ENCODE assay signal across 22 cellular contexts in the genomic region with DNA sequence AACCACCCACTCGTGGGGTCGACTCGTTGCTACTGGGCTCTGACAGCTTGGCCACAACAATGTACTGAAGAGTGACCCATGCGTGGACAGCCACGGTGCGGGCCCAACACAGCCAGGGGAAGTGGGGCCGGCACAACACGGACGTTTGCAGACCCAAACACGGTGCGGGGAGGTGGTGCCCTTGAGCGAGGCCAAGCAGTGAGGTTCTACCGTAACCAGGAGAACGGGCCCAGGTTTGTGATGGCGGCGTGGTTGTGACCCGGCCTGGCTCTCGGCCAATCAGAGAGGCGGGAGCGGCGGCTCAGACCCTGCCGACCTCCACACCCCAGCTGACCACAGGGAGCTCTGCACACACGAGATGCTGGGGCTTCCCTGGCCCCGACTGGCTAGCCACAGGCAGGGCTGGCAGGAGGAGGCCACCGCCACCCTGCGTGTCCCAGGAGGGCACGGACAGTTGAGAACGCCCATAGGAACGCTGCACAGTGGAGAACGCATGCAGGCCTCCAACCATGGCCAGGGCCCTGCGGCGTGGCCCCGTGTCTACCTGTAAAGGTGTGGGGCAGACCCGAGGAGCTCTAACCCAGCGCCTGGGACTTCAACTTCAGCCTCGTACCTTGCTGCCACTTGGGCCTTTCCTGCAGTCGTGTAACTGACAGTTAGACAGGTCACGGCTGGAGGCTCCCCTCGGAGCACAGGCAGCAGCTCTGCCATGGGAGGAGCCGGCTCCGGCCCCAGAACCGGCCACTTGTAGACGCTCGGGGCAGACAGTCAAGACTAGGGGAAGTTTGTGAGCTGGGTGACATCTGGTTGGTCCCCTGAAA. TPM values are rescaled to one million over a fixed set of nuclear protein-coding genes. Genes with fewer than 3 reads are reported as not detected.
DNase-seq lines count a peak whose midpoint lies in the region; ATAC-seq and TF ChIP-seq lines count a peak whose summit lies in the region.
"Had no signal": no experiment of that assay in that cellular context is flagged by ENCODE, and none has a peak within 500 bp of the region (broad histone marks: within the 10 kb centered on the region; RNA-seq: fewer than 3 reads in every experiment).

No MANE protein-coding gene starts in this region.

- H3K36me3 Mint-ChIP-seq in neural progenitor cell = peaks cover 6% of the 10 kb centered on the region

- H3K27ac Mint-ChIP-seq in neural progenitor cell = no peak overlapping the region
- H3K27ac Mint-ChIP-seq: activated T-cell treated with anti-CD3 and anti-CD28 coated beads, Interleukin-2, amount 50 U/mL, for 72 hours; progenitor cell of endocrine pancreas had no signal

- peaks cover 93% of the 10 kb centered on the region for H4K20me1 ChIP-seq in neural progenitor cell (ENCODE audit: low read depth)

- H3K4me1 Mint-ChIP-seq in neural progenitor cell = peaks cover 21% of the 10 kb centered on the region

- H3K27me3 ChIP-seq in HUES6 (ENCODE audit: control insufficient read depth, insufficient read depth, low read length) (no peaks in the 10 kb centered on the region), psoas muscle (ENCODE audit: insufficient read depth in 3 of 3, low read length in 2 of 3) (no peaks in the 10 kb centered on the region), neural progenitor cell (no peaks in the 10 kb centered on the region), upper lobe of right lung (no peaks in the 10 kb centered on the region)
- H3K27me3 ChIP-seq: colonic mucosa, tibial artery had no signal

- H3F3A ChIP-seq in neural progenitor cell (ENCODE audit: low read depth) = no peaks in the 10 kb centered on the region

- H3K4me1 ChIP-seq in HUES6 (ENCODE audit: control insufficient read depth, insufficient read depth, low read length) (peaks cover 7% of the 10 kb centered on the region; the same call in 1 of the 2 replicates), psoas muscle (peaks cover 65% of the 10 kb centered on the region), neural progenitor cell (peaks cover 22% of the 10 kb centered on the region), upper lobe of right lung (peaks cover 37% of the 10 kb centered on the region)

- H3K4me3 Mint-ChIP-seq in neural progenitor cell = no peak overlapping the region
- H3K4me3 Mint-ChIP-seq: activated T-cell treated with anti-CD3 and anti-CD28 coated beads, Interleukin-2, amount 50 U/mL, for 72 hours; brain; effector memory CD8-positive, alpha-beta T cell; naive thymus-derived CD4-positive, alpha-beta T cell had no signal

- TF ChIP-seq CTCF in VCaP (conservative IDR thresholded peaks at IDR 0.05) (no peak), psoas muscle (IDR thresholded peaks at IDR 0.05) (no peak), neural progenitor cell (IDR thresholded peaks at IDR 0.05) (no peak), upper lobe of right lung (IDR thresholded peaks at IDR 0.05) (no peak)

- H3K9me3 Mint-ChIP-seq in neural progenitor cell = no peaks in the 10 kb centered on the region
- H3K9me3 Mint-ChIP-seq: activated T-cell treated with anti-CD3 and anti-CD28 coated beads, Interleukin-2, amount 50 U/mL, for 72 hours; brain; effector memory CD8-positive, alpha-beta T cell; naive thymus-derived CD4-positive, alpha-beta T cell had no signal

- H3K4me2 ChIP-seq in neural progenitor cell = no peak overlapping the region

- intact Hi-C loops in psoas muscle (cut with DNase I) = no loop called here
- intact Hi-C loops in upper lobe of right lung (cut with DNase I) = no loop called here

- H2AFZ ChIP-seq in neural progenitor cell (replicated peaks) = no peak overlapping the region

- WGBS in psoas muscle, 3 donors = 68 to 79% (median 69%) methylated on average over 43 to 44 of the region's 44 CpGs

- no peak overlapping the region for H3K4me3 ChIP-seq in HUES6 (ENCODE audit: low read depth, low read length)
- no peak overlapping the region for H3K4me3 ChIP-seq in psoas muscle
- H3K4me3 ChIP-seq in neural progenitor cell = no peak overlapping the region
- H3K4me3 ChIP-seq in upper lobe of right lung = no peak overlapping the region
- H3K4me3 ChIP-seq: colonic mucosa, tibial artery had no signal

- H3K27ac ChIP-seq in HUES6 (ENCODE audit: low read depth, low read length) (no peak overlapping the region), VCaP (peak overlapping the region; percentile 100; the same call in 1 of the 2 replicates), psoas muscle (peak overlapping the region; percentile 30), neural progenitor cell (no peak overlapping the region), upper lobe of right lung (no peak overlapping the region)
- H3K27ac ChIP-seq: colonic mucosa, tibial artery had no signal

- H3K9ac ChIP-seq in HUES6 (ENCODE audit: low read length) (peak overlapping the region; percentile 44), neural progenitor cell (no peak overlapping the region)

- H3K9me3 ChIP-seq in HUES6 (ENCODE audit: control insufficient read depth, insufficient read depth, low read depth, low read length) = no peaks in the 10 kb centered on the region
- H3K9me3 ChIP-seq in psoas muscle = no peaks in the 10 kb centered on the region
- no peaks in the 10 kb centered on the region for H3K9me3 ChIP-seq in neural progenitor cell (ENCODE audit: low read depth)
- H3K9me3 ChIP-seq in upper lobe of right lung = no peaks in the 10 kb centered on the region
- H3K9me3 ChIP-seq: colonic mucosa, tibial artery had no signal

- DNase-seq in iPS-NIHi11 (ENCODE audit: low spot score) (peak; percentile 20), psoas muscle (peak in 1 of 2 donors; percentile 47), neural progenitor cell (ENCODE audit: low spot score) (no peak), NCI-H2227 (lab: John Stamatoyannopoulos, UW; ENCODE audit: unreplicated experiment) (no peak), upper lobe of right lung (no peak)
- DNase-seq: activated CD4-positive, alpha-beta T cell treated with anti-CD3 and anti-CD28 coated beads for 1 hour; activated T-cell treated with anti-CD3 and anti-CD28 coated beads, Interleukin-2, amount 50 U/mL, for 72 hours; colonic mucosa; effector memory CD8-positive, alpha-beta T cell; mesendoderm; naive thymus-derived CD4-positive, alpha-beta T cell; NCI-H1694; NCI-H69; stimulated activated CD4-positive, alpha-beta T cell treated with anti-CD3 and anti-CD28 coated beads, Interleukin-4, amount 100 ng/mL, for 4 hours; stimulated activated naive CD8-positive, alpha-beta T cell treated with anti-CD3 and anti-CD28 coated beads, Interleukin-15, Interleukin-2, amounts not matched to agents 100 U/mL and 50 U/mL, for 24 hours had no signal

- ATAC-seq in psoas muscle = no peak
- no peak for ATAC-seq in upper lobe of right lung
- ATAC-seq in HG02885 (IDR thresholded peaks at IDR 0.05; ENCODE audit: poor library complexity, unreplicated experiment) = no peak
- ATAC-seq: activated T-cell treated with anti-CD3 and anti-CD28 coated beads, Interleukin-2, amount 50 U/mL, for 72 hours; effector memory CD8-positive, alpha-beta T cell; HCT116; naive thymus-derived CD4-positive, alpha-beta T cell; stimulated activated naive CD8-positive, alpha-beta T cell treated with anti-CD3 and anti-CD28 coated beads, Interleukin-15, Interleukin-2, amounts not matched to agents 100 U/mL and 50 U/mL, for 24 hours had no signal

- peaks cover 2% of the 10 kb centered on the region for H3K27me3 Mint-ChIP-seq in neural progenitor cell (ENCODE audit: insufficient read depth, low read depth)
- H3K27me3 Mint-ChIP-seq: brain; effector memory CD8-positive, alpha-beta T cell; naive thymus-derived CD4-positive, alpha-beta T cell; progenitor cell of endocrine pancreas had no signal

- peaks cover 65% of the 10 kb centered on the region for H3K79me2 ChIP-seq in neural progenitor cell (ENCODE audit: low read depth)

- H3K36me3 ChIP-seq in HUES6 (ENCODE audit: control insufficient read depth, insufficient read depth, low read length) (peaks cover 55% of the 10 kb centered on the region), psoas muscle (ENCODE audit: insufficient read depth in 1 of 2, low read depth in 1 of 2) (peaks cover 3 to 41% of the 10 kb centered on the region in 2 donors), neural progenitor cell (no peaks in the 10 kb centered on the region), upper lobe of right lung (peaks cover 42% of the 10 kb centered on the region)
- H3K36me3 ChIP-seq: colonic mucosa had no signal

RNA-seq across cellular contexts. Expression of gene BRD3, which starts 13.7 kb away (rescaled TPM):
- 10 to 100 TPM; 21.7 to 28.2 (median 24.8) TPM for total RNA-seq in psoas muscle
- 10 to 100 TPM in 1 of 3 donors, 1 to 10 TPM in 2; 7.5 to 16.5 (median 8.6) TPM for polyA plus RNA-seq in psoas muscle
- 14.8 and 21.7 TPM in 2 replicates for total RNA-seq in neural progenitor cell (ENCODE audit: low replicate concordance)
- 38.4 TPM for total RNA-seq in upper lobe of right lung

RNA-seq across cellular contexts. Expression of gene BRD3OS, which starts 28.9 kb away (rescaled TPM):
- total RNA-seq in psoas muscle (1 to 10 TPM; 2.4 to 4.3 (median 4.2) TPM), neural progenitor cell (ENCODE audit: low replicate concordance) (19.0 and 28.3 TPM in 2 replicates), upper lobe of right lung (10.7 TPM)
- polyA plus RNA-seq in psoas muscle = 1 to 10 TPM; 1.2 to 8.7 (median 2.7) TPM

Comparison
In these comparisons a context has a peak if more than half of its experiments do, and no peak if none do; other contexts are left out.
1. H3K27ac ChIP-seq: peak in VCaP (single experiment) and psoas muscle (single experiment); none in HUES6 (single experiment), neural progenitor cell (single experiment) and upper lobe of right lung (single experiment).